29 cellular contexts compared by ENCODE assay signal in the genomic region with DNA sequence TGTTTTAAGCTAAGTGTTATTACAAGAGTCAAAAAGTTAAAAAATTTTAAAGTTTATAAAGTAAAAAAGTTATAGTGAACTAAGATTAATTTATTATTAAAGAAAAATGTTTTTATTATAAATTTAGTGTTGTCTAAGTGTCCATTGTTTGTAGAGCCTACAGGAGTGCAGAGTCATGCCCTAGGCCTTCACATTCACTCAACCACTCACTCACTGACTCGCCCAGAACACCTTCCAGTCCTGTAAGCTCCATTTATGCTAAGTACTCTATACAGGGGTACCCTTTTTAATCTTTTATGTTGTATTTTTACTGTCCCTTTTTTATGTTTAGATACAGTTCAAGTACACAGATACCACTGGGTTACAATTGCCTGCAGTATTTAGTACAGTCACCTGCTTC. TPM values are rescaled to one million over a fixed set of nuclear protein-coding genes. Genes with fewer than 3 reads are reported as not detected.
DNase-seq lines count a peak whose midpoint lies in the region; ATAC-seq and TF ChIP-seq lines count a peak whose summit lies in the region.
"Had no signal": no experiment of that assay in that cellular context is flagged by ENCODE, and none has a peak within 500 bp of the region (broad histone marks: within the 10 kb centered on the region; RNA-seq: fewer than 3 reads in every experiment).

No MANE protein-coding gene starts in this region.

- H3K9me2 ChIP-seq in SK-N-SH = no peaks in the 10 kb centered on the region

- no peaks in the 10 kb centered on the region for H3K27me3 ChIP-seq in SK-N-SH (ENCODE audit: insufficient read depth)
- H3K27me3 ChIP-seq: brain microvascular endothelial cell, gastroesophageal sphincter, neural progenitor cell had no signal

- ATAC-seq in SK-N-SH treated with all-trans-retinoic acid at 6 μM for 48 hours (peak; percentile 37; the same call in 1 of the 3 replicates), esophagus mucosa (peak; percentile 52), sciatic nerve (no peak), HG02763 (IDR thresholded peaks at IDR 0.05; ENCODE audit: unreplicated experiment) (no peak)
- ATAC-seq: activated CD8-positive, alpha-beta memory T cell treated with anti-CD3 and anti-CD28 coated beads, Interleukin-2, amount 10 ng/mL, durations not matched to agents 7 days and 5 days; activated T-cell treated with anti-CD3 and anti-CD28 coated beads, Interleukin-2, amount 50 U/mL, for 72 hours; gastroesophageal sphincter; right cardiac atrium; stimulated activated naive B cell treated with anti-CD40 and anti-IgM and Interleukin-4, amounts not matched to agents 10 μg/mL and 1 μg/mL and 100 μg/mL, for 72 hours had no signal

- no peaks in the 10 kb centered on the region; the same call in 1 of the 2 replicates for H3K79me2 ChIP-seq in SK-N-SH (ENCODE audit: insufficient read depth)

- TF ChIP-seq EP300 in SK-N-SH (IDR thresholded peaks at IDR 0.05; ENCODE audit: borderline replicate concordance in 1 of 2, low read depth in 1 of 2, low read length in 1 of 2) = no peak

- H3K27ac ChIP-seq in SK-N-SH (ENCODE audit: low read depth in 2 of 2, low read length in 1 of 2) = no peak overlapping the region; a peak in 1 of 4 replicates
- H3K27ac ChIP-seq: brain microvascular endothelial cell, gastroesophageal sphincter, KMS-11, neural progenitor cell, parathyroid adenoma had no signal

- TF ChIP-seq CTCF in SK-N-SH (IDR thresholded peaks at IDR 0.05) = no peak

- TF ChIP-seq RAD21 in SK-N-SH (IDR thresholded peaks at IDR 0.05; ENCODE audit: low read length) = no peak

- H3K4me3 ChIP-seq in SK-N-SH (ENCODE audit: low read depth in 2 of 2, low read length in 1 of 2) = no peak overlapping the region
- H3K4me3 ChIP-seq: gastroesophageal sphincter, neural progenitor cell had no signal

- peaks cover 0 to 35% of the 10 kb centered on the region in 2 experiments; a peak in 2 of 4 replicates for H3K4me1 ChIP-seq in SK-N-SH (ENCODE audit: control insufficient read depth in 1 of 2, insufficient read depth in 2 of 2, low read depth in 1 of 2, low read length in 1 of 2)
- H3K4me1 ChIP-seq: parathyroid adenoma had no signal

- H3K9me3 ChIP-seq in SK-N-SH = no peaks in the 10 kb centered on the region
- H3K9me3 ChIP-seq: gastroesophageal sphincter had no signal

- H4K20me1 ChIP-seq in SK-N-SH (ENCODE audit: insufficient read depth) = no peaks in the 10 kb centered on the region

- DNase-seq in SK-N-SH = no peak
- peak; percentile 28 for DNase-seq in RPMI7951 (ENCODE audit: low read depth)
- no peak for DNase-seq in sciatic nerve (ENCODE audit: low spot score)
- DNase-seq in NCI-H2227 (lab: John Stamatoyannopoulos, UW; ENCODE audit: unreplicated experiment) = no peak
- no peak for DNase-seq in NCI-H524 (lab: John Stamatoyannopoulos, UW)
- DNase-seq: activated B cell treated with CpG ODN at 0.5 μM for 24 hours; activated CD8-positive, alpha-beta memory T cell treated with anti-CD3 and anti-CD28 coated beads, Interleukin-2, amount 10 ng/mL, durations not matched to agents 7 days and 5 days; activated naive CD4-positive, alpha-beta T cell treated with Interleukin-2 at 50 U/mL for 16 hours; activated T-cell treated with anti-CD3 and anti-CD28 coated beads, Interleukin-2, amount 50 U/mL, for 72 hours; brain microvascular endothelial cell; CD4-positive, CD25-positive, alpha-beta regulatory T cell; effector CD4-positive, alpha-beta T cell; H9; hypothalamus; immature natural killer cell; mesenchymal stem cell; NCI-H1694; NCI-H510A; right cardiac atrium; stimulated activated CD4-positive, alpha-beta T cell treated with anti-CD3 and anti-CD28 coated beads, Interleukin-12 subunit alpha, Interleukin-12 subunit beta, amount 100 ng/mL, for 4 hours; stimulated activated CD4-positive, alpha-beta T cell treated with anti-CD3 and anti-CD28 coated beads, Interleukin-4, amount 100 ng/mL, for 24 hours; stimulated activated naive B cell treated with anti-CD40 and anti-IgM and Interleukin-4, amounts not matched to agents 10 μg/mL and 1 μg/mL and 100 μg/mL, for 72 hours had no signal

- intact Hi-C loops in sciatic nerve (cut with DNase I) = no loop called here

- no peak overlapping the region for H2AFZ ChIP-seq in SK-N-SH (ENCODE audit: low read depth)
- H2AFZ ChIP-seq: neural progenitor cell, parathyroid adenoma had no signal

- no peaks in the 10 kb centered on the region for H3F3A ChIP-seq in SK-N-SH (replicated peaks; ENCODE audit: insufficient read depth)

- POLR2A ChIA-PET in SK-N-SH (lab: Yijun Ruan, JAX) = no interaction called here

- no peak overlapping the region for H3K4me2 ChIP-seq in SK-N-SH
- H3K4me2 ChIP-seq: KMS-11, neural progenitor cell had no signal

- no peaks in the 10 kb centered on the region for H3K36me3 ChIP-seq in SK-N-SH (replicated peaks in 1 of 2; ENCODE audit: control insufficient read depth in 1 of 2, insufficient read depth in 2 of 2, low read length in 1 of 2)
- H3K36me3 ChIP-seq: brain microvascular endothelial cell, gastroesophageal sphincter, neural progenitor cell had no signal

- 38% methylated on average over 1 of the region's 1 CpG for WGBS in SK-N-SH (ENCODE audit: low lambda C conversion rate)

- CTCF ChIA-PET in SK-N-SH (lab: Yijun Ruan, JAX) = no interaction called here

- H3K9ac ChIP-seq in SK-N-SH = no peak overlapping the region
- H3K9ac ChIP-seq: KMS-11, neural progenitor cell, parathyroid adenoma had no signal

TF ChIP-seq in SK-N-SH treated with all-trans-retinoic acid at 6 μM for 48 hours, 23 proteins besides CTCF, POLR2A, EP300 and RAD21 (continues in another document):
- TF ChIP-seq ZNF70 (CRISPR knock-in tag; IDR thresholded peaks at IDR 0.05) = no peak
- TF ChIP-seq, protein P1, sequence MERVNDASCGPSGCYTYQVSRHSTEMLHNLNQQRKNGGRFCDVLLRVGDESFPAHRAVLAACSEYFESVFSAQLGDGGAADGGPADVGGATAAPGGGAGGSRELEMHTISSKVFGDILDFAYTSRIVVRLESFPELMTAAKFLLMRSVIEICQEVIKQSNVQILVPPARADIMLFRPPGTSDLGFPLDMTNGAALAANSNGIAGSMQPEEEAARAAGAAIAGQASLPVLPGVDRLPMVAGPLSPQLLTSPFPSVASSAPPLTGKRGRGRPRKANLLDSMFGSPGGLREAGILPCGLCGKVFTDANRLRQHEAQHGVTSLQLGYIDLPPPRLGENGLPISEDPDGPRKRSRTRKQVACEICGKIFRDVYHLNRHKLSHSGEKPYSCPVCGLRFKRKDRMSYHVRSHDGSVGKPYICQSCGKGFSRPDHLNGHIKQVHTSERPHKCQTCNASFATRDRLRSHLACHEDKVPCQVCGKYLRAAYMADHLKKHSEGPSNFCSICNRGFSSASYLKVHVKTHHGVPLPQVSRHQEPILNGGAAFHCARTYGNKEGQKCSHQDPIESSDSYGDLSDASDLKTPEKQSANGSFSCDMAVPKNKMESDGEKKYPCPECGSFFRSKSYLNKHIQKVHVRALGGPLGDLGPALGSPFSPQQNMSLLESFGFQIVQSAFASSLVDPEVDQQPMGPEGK (CRISPR knock-in tag; IDR thresholded peaks at IDR 0.05; ENCODE audit: borderline replicate concordance) = no peak
- TF ChIP-seq ISL1 (CRISPR knock-in tag; IDR thresholded peaks at IDR 0.05) = no peak
- TF ChIP-seq BACH2 (CRISPR knock-in tag; IDR thresholded peaks at IDR 0.05; ENCODE audit: borderline replicate concordance) = no peak
- no peak for TF ChIP-seq TOX (CRISPR knock-in tag; IDR thresholded peaks at IDR 0.05; ENCODE audit: borderline replicate concordance)
- TF ChIP-seq PPARA (CRISPR knock-in tag; IDR thresholded peaks at IDR 0.05; ENCODE audit: borderline replicate concordance) = no peak
- TF ChIP-seq ZFP3 (CRISPR knock-in tag; IDR thresholded peaks at IDR 0.05) = no peak

TF ChIP-seq in SK-N-SH, 30 proteins besides CTCF, POLR2A, EP300 and RAD21 (continues in another document):
- no peak for TF ChIP-seq SMC3 (IDR thresholded peaks at IDR 0.05; ENCODE audit: low read depth, low read length)
- no peak for TF ChIP-seq ELF1 (IDR thresholded peaks at IDR 0.05)
- no peak for TF ChIP-seq RCOR1 (IDR thresholded peaks at IDR 0.05; ENCODE audit: low read length)
- TF ChIP-seq, protein P2, sequence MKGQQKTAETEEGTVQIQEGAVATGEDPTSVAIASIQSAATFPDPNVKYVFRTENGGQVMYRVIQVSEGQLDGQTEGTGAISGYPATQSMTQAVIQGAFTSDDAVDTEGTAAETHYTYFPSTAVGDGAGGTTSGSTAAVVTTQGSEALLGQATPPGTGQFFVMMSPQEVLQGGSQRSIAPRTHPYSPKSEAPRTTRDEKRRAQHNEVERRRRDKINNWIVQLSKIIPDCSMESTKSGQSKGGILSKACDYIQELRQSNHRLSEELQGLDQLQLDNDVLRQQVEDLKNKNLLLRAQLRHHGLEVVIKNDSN (IDR thresholded peaks at IDR 0.05; ENCODE audit: borderline replicate concordance, low read depth) = no peak
- no peak for TF ChIP-seq GABPA (IDR thresholded peaks at IDR 0.05; ENCODE audit: low read depth)
- TF ChIP-seq, protein P3, sequence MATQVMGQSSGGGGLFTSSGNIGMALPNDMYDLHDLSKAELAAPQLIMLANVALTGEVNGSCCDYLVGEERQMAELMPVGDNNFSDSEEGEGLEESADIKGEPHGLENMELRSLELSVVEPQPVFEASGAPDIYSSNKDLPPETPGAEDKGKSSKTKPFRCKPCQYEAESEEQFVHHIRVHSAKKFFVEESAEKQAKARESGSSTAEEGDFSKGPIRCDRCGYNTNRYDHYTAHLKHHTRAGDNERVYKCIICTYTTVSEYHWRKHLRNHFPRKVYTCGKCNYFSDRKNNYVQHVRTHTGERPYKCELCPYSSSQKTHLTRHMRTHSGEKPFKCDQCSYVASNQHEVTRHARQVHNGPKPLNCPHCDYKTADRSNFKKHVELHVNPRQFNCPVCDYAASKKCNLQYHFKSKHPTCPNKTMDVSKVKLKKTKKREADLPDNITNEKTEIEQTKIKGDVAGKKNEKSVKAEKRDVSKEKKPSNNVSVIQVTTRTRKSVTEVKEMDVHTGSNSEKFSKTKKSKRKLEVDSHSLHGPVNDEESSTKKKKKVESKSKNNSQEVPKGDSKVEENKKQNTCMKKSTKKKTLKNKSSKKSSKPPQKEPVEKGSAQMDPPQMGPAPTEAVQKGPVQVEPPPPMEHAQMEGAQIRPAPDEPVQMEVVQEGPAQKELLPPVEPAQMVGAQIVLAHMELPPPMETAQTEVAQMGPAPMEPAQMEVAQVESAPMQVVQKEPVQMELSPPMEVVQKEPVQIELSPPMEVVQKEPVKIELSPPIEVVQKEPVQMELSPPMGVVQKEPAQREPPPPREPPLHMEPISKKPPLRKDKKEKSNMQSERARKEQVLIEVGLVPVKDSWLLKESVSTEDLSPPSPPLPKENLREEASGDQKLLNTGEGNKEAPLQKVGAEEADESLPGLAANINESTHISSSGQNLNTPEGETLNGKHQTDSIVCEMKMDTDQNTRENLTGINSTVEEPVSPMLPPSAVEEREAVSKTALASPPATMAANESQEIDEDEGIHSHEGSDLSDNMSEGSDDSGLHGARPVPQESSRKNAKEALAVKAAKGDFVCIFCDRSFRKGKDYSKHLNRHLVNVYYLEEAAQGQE (IDR thresholded peaks at IDR 0.05; ENCODE audit: low read depth, low read length) = no peak

RNA-seq across cellular contexts. Expression of a gene that starts 37.2 kb away (rescaled TPM):
- 10.5 and 12.4 TPM in 2 replicates for polyA plus RNA-seq in SK-N-SH (2012; rRNA removed)
- 4.6 and 8.1 TPM in 2 replicates for polyA plus RNA-seq in SK-N-SH (2012; cell fraction: cytosol; rRNA removed)
- 13.3 and 17.4 TPM in 2 replicates for polyA plus RNA-seq in SK-N-SH (2012; cell fraction: nucleus; rRNA removed)
- total RNA-seq in RPMI7951 (2014; rRNA removed; shearing (Covaris generic)) = 11.1 and 12.6 TPM in 2 replicates
- total RNA-seq in esophagus mucosa (10.4 TPM), sciatic nerve (14.8 TPM)

Comparison
In these comparisons a context has a peak if more than half of its experiments do, and no peak if none do; other contexts are left out.
1. ATAC-seq: peak in SK-N-SH treated with all-trans-retinoic acid at 6 μM for 48 hours (single experiment) and esophagus mucosa (single experiment); none in sciatic nerve (single experiment) and HG02763 (single experiment).